In genomic region chr4:138114434-138114833, GRCh38 we compare ENCODE assay signal across 9 cellular contexts.
DNase-seq lines count a peak whose midpoint lies in the region; ATAC-seq and TF ChIP-seq lines count a peak whose summit lies in the region.
"Had no signal": no experiment of that assay in that cellular context is flagged by ENCODE, and none has a peak within 500 bp of the region (broad histone marks: within the 10 kb centered on the region; RNA-seq: fewer than 3 reads in every experiment).

No MANE protein-coding gene starts in this region.

- H4K20me1 ChIP-seq in OCI-LY3 (ENCODE audit: insufficient read depth, low read length), result no peaks in the 10 kb centered on the region

- 13 to 17% methylated on average over 1 of the region's 1 CpG for WGBS in thyroid gland, 2 donors

- H3K79me2 ChIP-seq in ACC112 (ENCODE audit: control insufficient read depth, insufficient read depth, low read length, unreplicated experiment), result no peaks in the 10 kb centered on the region
- no peaks in the 10 kb centered on the region for H3K79me2 ChIP-seq in OCI-LY3 (ENCODE audit: low read length)

- H3K9ac ChIP-seq in OCI-LY3 (ENCODE audit: low read length), result peak overlapping the region; percentile 2; the same call in 1 of the 2 replicates

- H3K9me3 ChIP-seq in OCI-LY3 (ENCODE audit: insufficient read depth, low read length) (no peaks in the 10 kb centered on the region), thyroid gland (no peaks in the 10 kb centered on the region)

- no peak for TF ChIP-seq POLR2A in thyroid gland (IDR thresholded peaks at IDR 0.05)

- DNase-seq in NCI-H1417 treated with DMSO at 0.1 percent for 48 hours (lab: John Stamatoyannopoulos, UW), result no peak
- no peak for DNase-seq in thyroid gland
- DNase-seq in UCSD-AML1 (lab: John Stamatoyannopoulos, UW; ENCODE audit: unreplicated experiment), result no peak
- DNase-seq in A172 (ENCODE audit: low spot score), result no peak
- DNase-seq: small intestine had no signal

- ATAC-seq in GM19043 (IDR thresholded peaks at IDR 0.05; ENCODE audit: low read depth, unreplicated experiment) (peak; percentile 99), HG02938 (IDR thresholded peaks at IDR 0.05; ENCODE audit: unreplicated experiment) (peak; percentile 99)

- TF ChIP-seq CTCF in OCI-LY3 (IDR thresholded peaks at IDR 0.05; ENCODE audit: low read depth, low read length), result no peak
- TF ChIP-seq CTCF in thyroid gland (IDR thresholded peaks at IDR 0.05), result no peak

- H3K27ac ChIP-seq in ACC112 (ENCODE audit: low read depth, low read length) (no peak overlapping the region), OCI-LY3 (ENCODE audit: low read length) (0 out of 2 replicates have a peak overlapping the region, but pooled peaks have one; percentile 0), thyroid gland (no peak overlapping the region)

- no peak overlapping the region for H3K4me3 ChIP-seq in ACC112 (ENCODE audit: low read depth, low read length)
- H3K4me3 ChIP-seq in OCI-LY3 (ENCODE audit: low read length), result peak overlapping the region; percentile 42
- H3K4me3 ChIP-seq in thyroid gland (replicated peaks in 1 of 3), result no peak overlapping the region

- H3K4me1 ChIP-seq in ACC112 (ENCODE audit: control insufficient read depth, insufficient read depth, low read length, unreplicated experiment), result peaks cover 15% of the 10 kb centered on the region
- peaks cover 30% of the 10 kb centered on the region for H3K4me1 ChIP-seq in OCI-LY3 (ENCODE audit: low read length)
- H3K4me1 ChIP-seq in thyroid gland, result peaks cover 6 to 7% of the 10 kb centered on the region in 2 donors

- H3K27me3 ChIP-seq in ACC112 (ENCODE audit: insufficient read depth, low read length), result no peaks in the 10 kb centered on the region
- no peaks in the 10 kb centered on the region for H3K27me3 ChIP-seq in OCI-LY3 (ENCODE audit: low read depth, low read length)
- H3K27me3 ChIP-seq in thyroid gland, result no peaks in the 10 kb centered on the region

- H3K36me3 ChIP-seq in ACC112 (ENCODE audit: insufficient read depth, low read length) (no peaks in the 10 kb centered on the region), OCI-LY3 (replicated peaks; ENCODE audit: low read depth, low read length) (no peaks in the 10 kb centered on the region), thyroid gland (no peaks in the 10 kb centered on the region)

- intact Hi-C loops in thyroid gland (cut with DNase I), result no loop called here

- peak overlapping the region; percentile 67 for H3K4me2 ChIP-seq in OCI-LY3 (ENCODE audit: low read length)

- H2AFZ ChIP-seq in ACC112 (ENCODE audit: low read length, unreplicated experiment), result peak overlapping the region; percentile 61
- H2AFZ ChIP-seq in OCI-LY3 (ENCODE audit: low read depth, low read length), result no peak overlapping the region
